Comparison of ENCODE assay signal across 11 cellular contexts in the genomic region with DNA sequence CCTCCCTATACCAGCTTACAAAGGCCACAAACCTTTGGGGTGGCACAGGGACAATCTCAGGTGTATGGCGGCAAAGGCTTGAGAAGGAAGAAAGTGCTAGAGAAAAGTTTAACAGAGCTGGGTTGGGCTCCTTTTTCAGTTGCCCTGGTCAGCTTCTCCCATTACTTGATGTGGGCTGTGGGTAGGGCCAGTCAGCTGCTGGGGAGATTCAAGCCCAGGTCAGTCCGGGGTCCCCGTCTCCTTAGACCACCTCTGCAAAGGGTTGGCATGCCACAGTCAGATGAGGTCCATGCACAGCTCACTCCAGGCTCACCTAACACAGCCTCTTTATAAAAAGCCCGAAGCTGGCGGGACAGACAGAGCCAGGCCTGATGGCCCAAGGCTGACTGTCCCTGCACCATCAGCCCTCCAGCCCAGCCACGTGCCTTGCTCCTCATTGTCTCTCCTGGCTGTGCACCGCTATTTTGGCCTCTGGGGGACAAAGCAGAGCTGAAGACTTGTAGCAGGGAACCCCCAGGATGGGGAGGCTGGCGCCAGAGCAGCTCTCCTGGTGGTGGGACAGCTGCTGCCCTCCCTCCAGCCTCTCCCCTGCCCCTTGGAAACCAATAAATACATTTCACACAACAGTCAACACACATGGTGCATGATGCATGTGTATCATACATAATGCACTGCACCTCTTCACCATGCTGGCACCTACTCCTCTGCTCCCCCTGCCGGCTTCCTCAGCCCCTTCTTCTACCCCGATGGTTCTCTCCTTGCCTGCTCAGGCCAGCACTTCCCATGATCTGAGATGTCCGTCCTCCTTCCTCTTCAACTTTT.
DNase-seq lines count a peak whose midpoint lies in the region; ATAC-seq and TF ChIP-seq lines count a peak whose summit lies in the region.
"Had no signal": no experiment of that assay in that cellular context is flagged by ENCODE, and none has a peak within 500 bp of the region (broad histone marks: within the 10 kb centered on the region; RNA-seq: fewer than 3 reads in every experiment).

No MANE protein-coding gene starts in this region.

- 73 to 87% (median 86%) methylated on average over 7 to 11 of the region's 11 CpGs for WGBS in spleen, 5 donors

- H3K27me3 Mint-ChIP-seq in activated naive CD4-positive, alpha-beta T cell treated with anti-CD3 and anti-CD28 coated beads, Interleukin-2, amount 10 ng/mL, durations not matched to agents 7 days and 5 days, result peaks cover 12% of the 10 kb centered on the region
- H3K27me3 Mint-ChIP-seq in activated CD8-positive, alpha-beta T cell treated with anti-CD3 and anti-CD28 coated beads, Interleukin-2, amount 10 ng/mL, durations not matched to agents 7 days and 5 days (ENCODE audit: low read depth), result peaks cover 9% of the 10 kb centered on the region

- intact Hi-C loops in spleen (cut with DNase I; ENCODE audit: low total_unique reads), result no loop called here

- no peaks in the 10 kb centered on the region for H3K9me3 ChIP-seq in spleen

- no peak overlapping the region for H3K4me3 Mint-ChIP-seq in activated naive CD4-positive, alpha-beta T cell treated with anti-CD3 and anti-CD28 coated beads, Interleukin-2, amount 10 ng/mL, durations not matched to agents 7 days and 5 days
- no peak overlapping the region for H3K4me3 Mint-ChIP-seq in activated CD8-positive, alpha-beta T cell treated with anti-CD3 and anti-CD28 coated beads, Interleukin-2, amount 10 ng/mL, durations not matched to agents 7 days and 5 days
- H3K4me3 Mint-ChIP-seq: activated T-cell treated with anti-CD3 and anti-CD28 coated beads, Interleukin-2, amount 50 U/mL, for 72 hours; T-helper 2 cell treated with Interferon-gamma antibody and Interleukin-4, amounts not matched to agents 5 μg/mL and 100 μg/mL, for 36 hours had no signal

- TF ChIP-seq CTCF in brain microvascular endothelial cell (IDR thresholded peaks at IDR 0.05; ENCODE audit: low read depth, low read length, missing control alignments), result peak; percentile 42
- no peak for TF ChIP-seq CTCF in spleen (IDR thresholded peaks at IDR 0.05 in 8 of 11, conservative IDR thresholded peaks at IDR 0.05 in 3 of 11)

- in situ Hi-C loops in brain microvascular endothelial cell (cut with HindIII; ENCODE audit: low pct_ligation_motif_present, low sequenced_read_pairs), result no loop called here

- H3K36me3 Mint-ChIP-seq in activated naive CD4-positive, alpha-beta T cell treated with anti-CD3 and anti-CD28 coated beads, Interleukin-2, amount 10 ng/mL, durations not matched to agents 7 days and 5 days, result no peaks in the 10 kb centered on the region
- no peaks in the 10 kb centered on the region for H3K36me3 Mint-ChIP-seq in activated CD8-positive, alpha-beta T cell treated with anti-CD3 and anti-CD28 coated beads, Interleukin-2, amount 10 ng/mL, durations not matched to agents 7 days and 5 days (ENCODE audit: low read depth)

- POLR2A ChIA-PET in activated CD8-positive, alpha-beta T cell treated with anti-CD3 and anti-CD28 coated beads, Interleukin-2, amount 10 ng/mL, durations not matched to agents 7 days and 5 days (lab: Charles Lee), result no interaction called here

- no peak for TF ChIP-seq POLR2A in spleen (IDR thresholded peaks at IDR 0.05)

- H3K4me1 Mint-ChIP-seq in activated naive CD4-positive, alpha-beta T cell treated with anti-CD3 and anti-CD28 coated beads, Interleukin-2, amount 10 ng/mL, durations not matched to agents 7 days and 5 days, result no peaks in the 10 kb centered on the region
- H3K4me1 Mint-ChIP-seq in activated CD8-positive, alpha-beta T cell treated with anti-CD3 and anti-CD28 coated beads, Interleukin-2, amount 10 ng/mL, durations not matched to agents 7 days and 5 days (ENCODE audit: low read depth), result no peaks in the 10 kb centered on the region

- H3K27ac Mint-ChIP-seq in activated naive CD4-positive, alpha-beta T cell treated with anti-CD3 and anti-CD28 coated beads, Interleukin-2, amount 10 ng/mL, durations not matched to agents 7 days and 5 days, result no peak overlapping the region
- H3K27ac Mint-ChIP-seq in activated CD8-positive, alpha-beta T cell treated with anti-CD3 and anti-CD28 coated beads, Interleukin-2, amount 10 ng/mL, durations not matched to agents 7 days and 5 days, result no peak overlapping the region
- H3K27ac Mint-ChIP-seq: activated T-cell treated with anti-CD3 and anti-CD28 coated beads, Interleukin-2, amount 50 U/mL, for 72 hours; T-helper 2 cell treated with Interferon-gamma antibody and Interleukin-4, amounts not matched to agents 5 μg/mL and 100 μg/mL, for 36 hours had no signal

- H3K4me1 ChIP-seq in spleen, result peaks cover 0 to 13% (median 5%) of the 10 kb centered on the region in 6 donors

- H3K27ac ChIP-seq in brain microvascular endothelial cell, result no peak overlapping the region
- H3K27ac ChIP-seq in spleen, result no peak overlapping the region

- no peaks in the 10 kb centered on the region for H3K9me3 Mint-ChIP-seq in activated naive CD4-positive, alpha-beta T cell treated with anti-CD3 and anti-CD28 coated beads, Interleukin-2, amount 10 ng/mL, durations not matched to agents 7 days and 5 days
- H3K9me3 Mint-ChIP-seq in activated CD8-positive, alpha-beta T cell treated with anti-CD3 and anti-CD28 coated beads, Interleukin-2, amount 10 ng/mL, durations not matched to agents 7 days and 5 days (ENCODE audit: insufficient read depth), result no peaks in the 10 kb centered on the region
- H3K9me3 Mint-ChIP-seq: activated T-cell treated with anti-CD3 and anti-CD28 coated beads, Interleukin-2, amount 50 U/mL, for 72 hours; T-helper 2 cell treated with Interferon-gamma antibody and Interleukin-4, amounts not matched to agents 5 μg/mL and 100 μg/mL, for 36 hours had no signal

- CTCF ChIA-PET in activated naive CD4-positive, alpha-beta T cell treated with anti-CD3 and anti-CD28 coated beads, Interleukin-2, amount 10 ng/mL, durations not matched to agents 7 days and 5 days (lab: Charles Lee), result interaction anchor here (1.1 to 1.2 kb wide), 2 partner anchors 163 to 165 kb away, joined by 3 read pairs; no protein-coding TSS in a partner anchor
- CTCF ChIA-PET in activated CD8-positive, alpha-beta T cell treated with anti-CD3 and anti-CD28 coated beads, Interleukin-2, amount 10 ng/mL, durations not matched to agents 7 days and 5 days (lab: Charles Lee), result interaction anchor here (1.0 kb wide), 1 partner anchor 163 kb away, joined by 3 read pairs; no protein-coding TSS in a partner anchor

- no peaks in the 10 kb centered on the region for H3K36me3 ChIP-seq in brain microvascular endothelial cell (replicated peaks)
- no peaks in the 10 kb centered on the region for H3K36me3 ChIP-seq in spleen

- DNase-seq in activated naive CD4-positive, alpha-beta T cell treated with anti-CD3 and anti-CD28 coated beads, Interleukin-2, amount 10 ng/mL, durations not matched to agents 7 days and 5 days, result peak; percentile 27
- DNase-seq in activated naive CD4-positive, alpha-beta T cell (lab: John Stamatoyannopoulos, UW), result no peak
- peak; percentile 37 for DNase-seq in HT1080 (ENCODE audit: low read depth)
- no peak for DNase-seq in brain microvascular endothelial cell
- peak; percentile 71 for DNase-seq in spleen
- no peak for DNase-seq in DMS153 treated with DMSO at 0.1 percent for 48 hours (lab: John Stamatoyannopoulos, UW; ENCODE audit: unreplicated experiment)
- DNase-seq in activated CD8-positive, alpha-beta T cell treated with anti-CD3 and anti-CD28 coated beads, Interleukin-2, amount 10 ng/mL, durations not matched to agents 7 days and 5 days, result no peak
- DNase-seq: activated T-cell treated with anti-CD3 and anti-CD28 coated beads, Interleukin-2, amount 50 U/mL, for 72 hours; C1 segment of cervical spinal cord had no signal

- H3K4me3 ChIP-seq in brain microvascular endothelial cell (ENCODE audit: low read depth, low read length) (no peak overlapping the region), spleen (no peak overlapping the region)

- H3K27me3 ChIP-seq in brain microvascular endothelial cell (replicated peaks) (no peaks in the 10 kb centered on the region), spleen (replicated peaks in 1 of 7) (no peaks in the 10 kb centered on the region)

- ATAC-seq in activated CD8-positive, alpha-beta T cell treated with anti-CD3 and anti-CD28 coated beads, Interleukin-2, amount 10 ng/mL, durations not matched to agents 7 days and 5 days, result no peak
- no peak for ATAC-seq in esophagus mucosa
- ATAC-seq: activated T-cell treated with anti-CD3 and anti-CD28 coated beads, Interleukin-2, amount 50 U/mL, for 72 hours had no signal

Comparison
In these comparisons a context has a peak if more than half of its experiments do, and no peak if none do; other contexts are left out.
1. DNase-seq: peak in activated naive CD4-positive, alpha-beta T cell treated with anti-CD3 and anti-CD28 coated beads, Interleukin-2, amount 10 ng/mL, durations not matched to agents 7 days and 5 days (single experiment), HT1080 (single experiment) and spleen (single experiment); none in activated naive CD4-positive, alpha-beta T cell (0 of 4), brain microvascular endothelial cell (single experiment), DMS153 treated with DMSO at 0.1 percent for 48 hours (single experiment) and activated CD8-positive, alpha-beta T cell treated with anti-CD3 and anti-CD28 coated beads, Interleukin-2, amount 10 ng/mL, durations not matched to agents 7 days and 5 days (single experiment).